8 cellular contexts compared by ENCODE assay signal in the genomic region with DNA sequence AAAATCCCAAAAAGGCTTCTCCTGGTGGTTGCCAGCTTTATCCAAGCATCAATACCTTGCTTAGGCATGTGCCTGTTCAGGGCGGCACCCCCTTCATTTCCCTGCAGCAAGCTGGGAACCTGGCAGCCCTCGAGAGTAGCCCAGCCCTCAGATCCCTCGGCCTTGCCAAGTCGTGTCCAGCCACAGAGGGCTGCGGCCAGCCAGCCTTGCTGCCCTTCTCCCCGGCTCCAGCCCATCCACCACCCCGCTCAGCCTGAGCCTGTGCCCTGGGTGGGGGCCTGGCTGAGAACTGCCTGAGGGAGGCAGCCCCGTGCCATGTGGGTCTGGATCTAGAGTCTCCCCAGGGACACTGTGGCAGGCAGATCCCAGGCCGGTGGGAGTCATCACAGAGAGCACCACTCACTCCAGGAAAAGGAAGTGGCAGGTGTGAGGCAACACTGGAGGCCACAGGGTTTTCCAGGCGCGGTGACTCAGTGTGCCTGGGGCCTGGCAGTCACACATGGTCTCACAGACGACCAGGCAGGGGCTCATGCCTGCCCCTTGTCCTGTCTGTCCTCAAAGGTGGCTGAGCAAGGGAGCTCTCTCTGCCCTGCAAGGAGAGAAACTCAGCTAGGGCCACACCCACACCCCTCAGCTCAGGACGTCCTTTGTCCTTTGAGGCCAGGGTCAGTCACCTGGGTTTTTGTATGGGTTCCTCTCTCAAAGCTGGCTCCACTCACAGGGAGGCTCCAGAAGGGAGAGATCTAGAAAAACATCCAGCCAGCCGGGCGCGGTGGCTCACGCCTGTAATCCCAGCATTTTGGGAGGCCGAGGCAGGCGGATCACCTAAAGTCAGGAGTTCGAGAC. TPM values are rescaled to one million over a fixed set of nuclear protein-coding genes. Genes with fewer than 3 reads are reported as not detected.
DNase-seq lines count a peak whose midpoint lies in the region; ATAC-seq and TF ChIP-seq lines count a peak whose summit lies in the region.

No MANE protein-coding gene starts in this region.

- H3K9me3 ChIP-seq in neuronal stem cell (replicated peaks in 1 of 2; ENCODE audit: control insufficient read depth in 2 of 2, insufficient read depth in 1 of 2, low read depth in 1 of 2, low read length in 2 of 2) = no peaks in the 10 kb centered on the region

- no CpG with 5 or more reads among the region's 20 CpGs for WGBS in neuronal stem cell (ENCODE audit: extremely low coverage in 2 of 2, insufficient read length in 2 of 2, insufficient replicate concordance in 1 of 2), 2 donors

- peak overlapping the region; percentile 22 for H4K91ac ChIP-seq in neuronal stem cell (ENCODE audit: low read depth, low read length, poor library complexity)

- H2BK15ac ChIP-seq in neuronal stem cell (ENCODE audit: low read length) = no peak overlapping the region

- no peak overlapping the region for H3K27ac Mint-ChIP-seq in glutamatergic neuron (ENCODE audit: unreplicated experiment)

- H3K36me3 ChIP-seq in neuronal stem cell (replicated peaks in 1 of 2; ENCODE audit: control insufficient read depth in 2 of 2, insufficient read depth in 2 of 2, low read length in 2 of 2) = peaks cover 19 to 51% of the 10 kb centered on the region in 2 donors

- H3K79me1 ChIP-seq in neuronal stem cell (ENCODE audit: low read depth, low read length) = peaks cover 6% of the 10 kb centered on the region

- H3K4me3 Mint-ChIP-seq in glutamatergic neuron (ENCODE audit: unreplicated experiment) = no peak overlapping the region

- H3K18ac ChIP-seq in neuronal stem cell (ENCODE audit: low read length) = no peak overlapping the region

- no peak overlapping the region for H2BK120ac ChIP-seq in neuronal stem cell (ENCODE audit: low read depth, low read length)

- peak; percentile 24 for TF ChIP-seq CTCF in epithelial cell of proximal tubule (conservative IDR thresholded peaks at IDR 0.05; ENCODE audit: low read depth, low read length)
- TF ChIP-seq CTCF in glutamatergic neuron (IDR thresholded peaks at IDR 0.05; ENCODE audit: partially characterized antibody, unreplicated experiment) = no peak

- no peaks in the 10 kb centered on the region for H3K27me3 ChIP-seq in neuronal stem cell (ENCODE audit: control insufficient read depth in 3 of 3, insufficient read depth in 3 of 3, low read depth in 1 of 3, low read length in 3 of 3)

- peak; percentile 92 for DNase-seq in 8988T
- DNase-seq in HS-5 (ENCODE audit: low read depth) = peak; percentile 91
- peak; percentile 41 to 50 for DNase-seq in activated CD4-positive, alpha-beta T cell treated with anti-CD3 and anti-CD28 coated beads for 4 hours
- no peak for DNase-seq in epithelial cell of proximal tubule (ENCODE audit: low read depth)
- no peak for DNase-seq in neuronal stem cell (ENCODE audit: low spot score)
- no peak for DNase-seq in DMS114 treated with DMSO at 0.1 percent for 48 hours (lab: John Stamatoyannopoulos, UW; ENCODE audit: unreplicated experiment)
- DNase-seq in glutamatergic neuron = no peak

- H4K8ac ChIP-seq in neuronal stem cell (ENCODE audit: low read depth, low read length) = no peak overlapping the region

- no peak overlapping the region for H3K23ac ChIP-seq in neuronal stem cell (ENCODE audit: low read depth, low read length, poor library complexity)

- ATAC-seq in HG03439 (IDR thresholded peaks at IDR 0.05; ENCODE audit: unreplicated experiment) = no peak

- H3K4me1 ChIP-seq in neuronal stem cell (ENCODE audit: control insufficient read depth in 2 of 2, insufficient read depth in 1 of 2, low read depth in 1 of 2, low read length in 2 of 2) = peaks cover 0 to 3% of the 10 kb centered on the region in 2 donors

- H3K4me3 ChIP-seq in epithelial cell of proximal tubule (ENCODE audit: low read depth, low read length) = no peak overlapping the region
- no peak overlapping the region for H3K4me3 ChIP-seq in neuronal stem cell (ENCODE audit: low read length in 2 of 2)

- peak overlapping the region; percentile 63 for H3K9ac ChIP-seq in neuronal stem cell (ENCODE audit: low read depth, low read length, poor library complexity)

- H2AK5ac ChIP-seq in neuronal stem cell (ENCODE audit: low read depth, low read length) = no peak overlapping the region

- H2BK12ac ChIP-seq in neuronal stem cell (ENCODE audit: low read length) = no peak overlapping the region

- H3K9me3 Mint-ChIP-seq in glutamatergic neuron (ENCODE audit: unreplicated experiment) = peaks cover 4% of the 10 kb centered on the region

- H3K4me2 ChIP-seq in neuronal stem cell (ENCODE audit: insufficient read depth, low read length, poor library complexity, severe bottlenecking) = no peak overlapping the region

- no peak overlapping the region for H3K4ac ChIP-seq in neuronal stem cell (ENCODE audit: low read length)

- peaks cover 6% of the 10 kb centered on the region for H3K4me1 Mint-ChIP-seq in glutamatergic neuron (ENCODE audit: low read depth, unreplicated experiment)

- no peaks in the 10 kb centered on the region for H3K27me3 Mint-ChIP-seq in glutamatergic neuron (ENCODE audit: unreplicated experiment)

- H3K36me3 Mint-ChIP-seq in glutamatergic neuron (ENCODE audit: unreplicated experiment) = no peaks in the 10 kb centered on the region

- no peak overlapping the region for H2BK5ac ChIP-seq in neuronal stem cell (ENCODE audit: low read length)

- no peak overlapping the region for H3K14ac ChIP-seq in neuronal stem cell (ENCODE audit: low read length)

- H3K27ac ChIP-seq in neuronal stem cell (replicated peaks; ENCODE audit: low read length) = no peak overlapping the region

- no peak overlapping the region for H2AFZ ChIP-seq in neuronal stem cell (ENCODE audit: low read length)

RNA-seq across cellular contexts. Expression of a gene that starts 12.2 kb away (rescaled TPM):
- 4.6 and 8.9 TPM in 2 replicates for total RNA-seq in epithelial cell of proximal tubule
- 1.1 TPM for polyA plus RNA-seq in neuronal stem cell (2013, experiment 1 of 2)
- 1.1 TPM for polyA plus RNA-seq in neuronal stem cell (2013, experiment 2 of 2)
- total RNA-seq in glutamatergic neuron (ENCODE audit: unreplicated experiment) = 2.3 TPM

RNA-seq across cellular contexts. Expression of a gene that starts 21.8 kb away (rescaled TPM):
- total RNA-seq in epithelial cell of proximal tubule = 82.7 and 93.4 TPM in 2 replicates
- polyA plus RNA-seq in neuronal stem cell (2013, experiment 1 of 2) = 24.4 TPM
- 23.3 TPM for polyA plus RNA-seq in neuronal stem cell (2013, experiment 2 of 2)
- total RNA-seq in glutamatergic neuron (ENCODE audit: unreplicated experiment) = 114 TPM

RNA-seq across cellular contexts. Expression of a gene that starts 46.3 kb away (rescaled TPM):
- total RNA-seq in epithelial cell of proximal tubule (23.5 and 26.4 TPM in 2 replicates), glutamatergic neuron (ENCODE audit: unreplicated experiment) (39.7 TPM)
- 59.7 TPM for polyA plus RNA-seq in neuronal stem cell (2013, experiment 1 of 2)
- polyA plus RNA-seq in neuronal stem cell (2013, experiment 2 of 2) = 59.7 TPM

RNA-seq across cellular contexts. Expression of a gene that starts 53.6 kb away (rescaled TPM):
- total RNA-seq in epithelial cell of proximal tubule = 25.2 and 52.4 TPM in 2 replicates
- 11.1 TPM for polyA plus RNA-seq in neuronal stem cell (2013, experiment 1 of 2)
- polyA plus RNA-seq in neuronal stem cell (2013, experiment 2 of 2) = 11.6 TPM
- 15.9 TPM for total RNA-seq in glutamatergic neuron (ENCODE audit: unreplicated experiment)

Comparison
In these comparisons a context has a peak if more than half of its experiments do, and no peak if none do; other contexts are left out.
1. DNase-seq: peak in 8988T (single experiment), HS-5 (single experiment) and activated CD4-positive, alpha-beta T cell treated with anti-CD3 and anti-CD28 coated beads for 4 hours (2 of 2); none in epithelial cell of proximal tubule (single experiment), neuronal stem cell (single experiment), DMS114 treated with DMSO at 0.1 percent for 48 hours (single experiment) and glutamatergic neuron (single experiment).